Comparison of ENCODE assay signal across 1 cellular context in the genomic region with DNA sequence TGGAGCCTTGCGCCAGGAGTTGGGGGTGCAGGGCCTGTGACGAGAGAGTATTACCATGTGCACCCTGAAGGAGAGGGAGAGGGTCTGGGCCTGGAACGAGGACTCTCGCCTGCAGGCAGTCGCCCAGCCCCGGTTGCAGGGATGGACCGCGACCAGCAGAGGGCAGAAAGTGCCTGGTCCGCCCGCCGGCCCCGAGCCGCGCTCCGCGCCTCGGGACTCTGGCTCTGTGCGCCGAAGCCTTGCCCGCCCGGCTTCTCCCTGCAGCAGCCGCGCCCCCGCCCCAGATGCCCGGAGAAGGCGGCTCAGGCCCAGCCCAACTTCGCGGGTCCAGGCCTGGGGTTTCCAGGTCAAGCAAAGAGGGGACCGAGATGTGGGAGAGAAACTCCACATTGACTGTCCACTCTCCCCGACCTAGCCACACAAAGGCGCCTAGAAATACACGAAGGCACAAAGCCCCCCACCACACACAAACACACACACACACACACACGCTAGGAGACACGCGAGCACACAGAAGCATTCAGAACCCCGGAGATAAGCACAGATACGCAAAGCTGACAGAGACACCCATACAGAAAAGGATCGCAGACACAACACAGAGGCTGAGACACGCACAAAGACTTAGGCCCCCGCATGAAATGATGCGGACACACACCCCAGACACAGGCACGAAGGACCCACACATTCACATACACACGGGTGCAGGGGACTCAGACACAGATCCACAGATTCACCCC.
TF ChIP-seq lines count a peak whose summit lies in the region.

No MANE protein-coding gene starts in this region.

TF ChIP-seq in HEK293, 187 proteins besides CTCF, POLR2A, EP300 and RAD21 (continued from another document and continues in another):
- TF ChIP-seq, protein P1, sequence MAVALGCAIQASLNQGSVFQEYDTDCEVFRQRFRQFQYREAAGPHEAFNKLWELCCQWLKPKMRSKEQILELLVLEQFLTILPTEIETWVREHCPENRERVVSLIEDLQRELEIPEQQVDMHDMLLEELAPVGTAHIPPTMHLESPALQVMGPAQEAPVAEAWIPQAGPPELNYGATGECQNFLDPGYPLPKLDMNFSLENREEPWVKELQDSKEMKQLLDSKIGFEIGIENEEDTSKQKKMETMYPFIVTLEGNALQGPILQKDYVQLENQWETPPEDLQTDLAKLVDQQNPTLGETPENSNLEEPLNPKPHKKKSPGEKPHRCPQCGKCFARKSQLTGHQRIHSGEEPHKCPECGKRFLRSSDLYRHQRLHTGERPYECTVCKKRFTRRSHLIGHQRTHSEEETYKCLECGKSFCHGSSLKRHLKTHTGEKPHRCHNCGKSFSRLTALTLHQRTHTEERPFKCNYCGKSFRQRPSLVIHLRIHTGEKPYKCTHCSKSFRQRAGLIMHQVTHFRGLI (tag by site-specific recombination; IDR thresholded peaks at IDR 0.05), result peak; percentile 75; the same call in 1 of the 2 replicates
- TF ChIP-seq REPIN1 (tag by site-specific recombination; IDR thresholded peaks at IDR 0.05; ENCODE audit: low read depth) (no peak), ZNF274 (IDR thresholded peaks at IDR 0.05; ENCODE audit: low read length) (no peak), ZNF274 (tag by site-specific recombination; IDR thresholded peaks at IDR 0.05; ENCODE audit: borderline replicate concordance) (no peak), ZIC2 (tag by site-specific recombination; IDR thresholded peaks at IDR 0.05) (no peak), IKZF3 (tag by site-specific recombination; IDR thresholded peaks at IDR 0.05) (no peak), ZNF626 (tag by site-specific recombination; IDR thresholded peaks at IDR 0.05) (no peak), GLI4 (tag by site-specific recombination; IDR thresholded peaks at IDR 0.05) (0 out of 2 replicates have a peak, but pooled peaks have one; percentile 34), ZNF292 (tag by site-specific recombination; IDR thresholded peaks at IDR 0.05; ENCODE audit: borderline replicate concordance, low read depth) (no peak), ZNF843 (tag by site-specific recombination; IDR thresholded peaks at IDR 0.05) (no peak), ZNF596 (tag by site-specific recombination; IDR thresholded peaks at IDR 0.05) (no peak), ZNF16 (tag by site-specific recombination; IDR thresholded peaks at IDR 0.05; ENCODE audit: low read depth) (no peak), ZNF830 (tag by site-specific recombination; IDR thresholded peaks at IDR 0.05; ENCODE audit: low read depth) (no peak), ZNF530 (tag by site-specific recombination; IDR thresholded peaks at IDR 0.05; ENCODE audit: low read depth) (no peak), KLF1 (tag by site-specific recombination; IDR thresholded peaks at IDR 0.05) (peak; percentile 44), ZNF544 (tag by site-specific recombination; IDR thresholded peaks at IDR 0.05) (no peak), ZNF221 (tag by site-specific recombination; IDR thresholded peaks at IDR 0.05; ENCODE audit: borderline replicate concordance) (no peak), SP7 (tag by site-specific recombination; IDR thresholded peaks at IDR 0.05) (peak; percentile 57), ZNF629 (tag by site-specific recombination; IDR thresholded peaks at IDR 0.05) (no peak), GLIS2 (tag by site-specific recombination; IDR thresholded peaks at IDR 0.05) (no peak), ZNF776 (tag by site-specific recombination; IDR thresholded peaks at IDR 0.05; ENCODE audit: borderline replicate concordance) (no peak), ZNF529 (tag by site-specific recombination; IDR thresholded peaks at IDR 0.05; ENCODE audit: insufficient replicate concordance) (no peak), ZNF664 (tag by site-specific recombination; IDR thresholded peaks at IDR 0.05) (no peak), ZNF792 (tag by site-specific recombination; IDR thresholded peaks at IDR 0.05) (no peak), ZNF791 (tag by site-specific recombination; IDR thresholded peaks at IDR 0.05) (no peak), GLI2 (tag by site-specific recombination; IDR thresholded peaks at IDR 0.05; ENCODE audit: borderline replicate concordance, low read depth) (no peak), ZNF747 (tag by site-specific recombination; IDR thresholded peaks at IDR 0.05) (no peak), ZNF350 (tag by site-specific recombination; IDR thresholded peaks at IDR 0.05) (no peak), GLIS1 (tag by site-specific recombination; IDR thresholded peaks at IDR 0.05) (no peak), ZNF266 (tag by site-specific recombination; IDR thresholded peaks at IDR 0.05; ENCODE audit: low read depth) (no peak), MZF1 (tag by site-specific recombination; IDR thresholded peaks at IDR 0.05; ENCODE audit: borderline replicate concordance) (no peak), ZNF169 (tag by site-specific recombination; IDR thresholded peaks at IDR 0.05) (no peak), ZXDB (tag by site-specific recombination; IDR thresholded peaks at IDR 0.05) (peak; percentile 98), OVOL3 (tag by site-specific recombination; IDR thresholded peaks at IDR 0.05) (no peak), ZNF341 (tag by site-specific recombination; IDR thresholded peaks at IDR 0.05; ENCODE audit: low read depth) (no peak), TRIM28 (IDR thresholded peaks at IDR 0.05; ENCODE audit: borderline replicate concordance, low read length) (peak; percentile 22; the same call in 1 of the 2 replicates), SP3 (tag by site-specific recombination; IDR thresholded peaks at IDR 0.05) (no peak), ZNF623 (tag by site-specific recombination; IDR thresholded peaks at IDR 0.05) (no peak), ZNF248 (tag by site-specific recombination; IDR thresholded peaks at IDR 0.05) (no peak), ZNF223 (tag by site-specific recombination; IDR thresholded peaks at IDR 0.05) (no peak), ZEB2 (tag by site-specific recombination; IDR thresholded peaks at IDR 0.05) (peak; percentile 67; the same call in 1 of the 2 replicates), PRDM1 (tag by site-specific recombination; IDR thresholded peaks at IDR 0.05) (no peak), ZNF621 (tag by site-specific recombination; IDR thresholded peaks at IDR 0.05) (no peak), ZNF777 (tag by site-specific recombination; IDR thresholded peaks at IDR 0.05; ENCODE audit: borderline replicate concordance) (no peak), ZNF555 (tag by site-specific recombination; conservative IDR thresholded peaks at IDR 0.05) (no peak), KLF8 (tag by site-specific recombination; IDR thresholded peaks at IDR 0.05) (peak; percentile 88), ZBTB17 (tag by site-specific recombination; IDR thresholded peaks at IDR 0.05) (peak; percentile 92), ZNF394 (tag by site-specific recombination; IDR thresholded peaks at IDR 0.05; ENCODE audit: borderline replicate concordance) (peak; percentile 61; the same call in 1 of the 2 replicates), ZNF133 (tag by site-specific recombination; IDR thresholded peaks at IDR 0.05) (no peak), ZBTB1 (tag by site-specific recombination; IDR thresholded peaks at IDR 0.05) (no peak)
- TF ChIP-seq, protein P2, sequence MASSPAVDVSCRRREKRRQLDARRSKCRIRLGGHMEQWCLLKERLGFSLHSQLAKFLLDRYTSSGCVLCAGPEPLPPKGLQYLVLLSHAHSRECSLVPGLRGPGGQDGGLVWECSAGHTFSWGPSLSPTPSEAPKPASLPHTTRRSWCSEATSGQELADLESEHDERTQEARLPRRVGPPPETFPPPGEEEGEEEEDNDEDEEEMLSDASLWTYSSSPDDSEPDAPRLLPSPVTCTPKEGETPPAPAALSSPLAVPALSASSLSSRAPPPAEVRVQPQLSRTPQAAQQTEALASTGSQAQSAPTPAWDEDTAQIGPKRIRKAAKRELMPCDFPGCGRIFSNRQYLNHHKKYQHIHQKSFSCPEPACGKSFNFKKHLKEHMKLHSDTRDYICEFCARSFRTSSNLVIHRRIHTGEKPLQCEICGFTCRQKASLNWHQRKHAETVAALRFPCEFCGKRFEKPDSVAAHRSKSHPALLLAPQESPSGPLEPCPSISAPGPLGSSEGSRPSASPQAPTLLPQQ (tag by site-specific recombination; IDR thresholded peaks at IDR 0.05), result 0 out of 2 replicates have a peak, but pooled peaks have one; percentile 46
- TF ChIP-seq, protein P3, sequence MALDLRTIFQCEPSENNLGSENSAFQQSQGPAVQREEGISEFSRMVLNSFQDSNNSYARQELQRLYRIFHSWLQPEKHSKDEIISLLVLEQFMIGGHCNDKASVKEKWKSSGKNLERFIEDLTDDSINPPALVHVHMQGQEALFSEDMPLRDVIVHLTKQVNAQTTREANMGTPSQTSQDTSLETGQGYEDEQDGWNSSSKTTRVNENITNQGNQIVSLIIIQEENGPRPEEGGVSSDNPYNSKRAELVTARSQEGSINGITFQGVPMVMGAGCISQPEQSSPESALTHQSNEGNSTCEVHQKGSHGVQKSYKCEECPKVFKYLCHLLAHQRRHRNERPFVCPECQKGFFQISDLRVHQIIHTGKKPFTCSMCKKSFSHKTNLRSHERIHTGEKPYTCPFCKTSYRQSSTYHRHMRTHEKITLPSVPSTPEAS (tag by site-specific recombination; IDR thresholded peaks at IDR 0.05), result peak; percentile 72
- TF ChIP-seq, protein P4, sequence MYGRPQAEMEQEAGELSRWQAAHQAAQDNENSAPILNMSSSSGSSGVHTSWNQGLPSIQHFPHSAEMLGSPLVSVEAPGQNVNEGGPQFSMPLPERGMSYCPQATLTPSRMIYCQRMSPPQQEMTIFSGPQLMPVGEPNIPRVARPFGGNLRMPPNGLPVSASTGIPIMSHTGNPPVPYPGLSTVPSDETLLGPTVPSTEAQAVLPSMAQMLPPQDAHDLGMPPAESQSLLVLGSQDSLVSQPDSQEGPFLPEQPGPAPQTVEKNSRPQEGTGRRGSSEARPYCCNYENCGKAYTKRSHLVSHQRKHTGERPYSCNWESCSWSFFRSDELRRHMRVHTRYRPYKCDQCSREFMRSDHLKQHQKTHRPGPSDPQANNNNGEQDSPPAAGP (tag by site-specific recombination; IDR thresholded peaks at IDR 0.05), result no peak
- TF ChIP-seq, protein P5, sequence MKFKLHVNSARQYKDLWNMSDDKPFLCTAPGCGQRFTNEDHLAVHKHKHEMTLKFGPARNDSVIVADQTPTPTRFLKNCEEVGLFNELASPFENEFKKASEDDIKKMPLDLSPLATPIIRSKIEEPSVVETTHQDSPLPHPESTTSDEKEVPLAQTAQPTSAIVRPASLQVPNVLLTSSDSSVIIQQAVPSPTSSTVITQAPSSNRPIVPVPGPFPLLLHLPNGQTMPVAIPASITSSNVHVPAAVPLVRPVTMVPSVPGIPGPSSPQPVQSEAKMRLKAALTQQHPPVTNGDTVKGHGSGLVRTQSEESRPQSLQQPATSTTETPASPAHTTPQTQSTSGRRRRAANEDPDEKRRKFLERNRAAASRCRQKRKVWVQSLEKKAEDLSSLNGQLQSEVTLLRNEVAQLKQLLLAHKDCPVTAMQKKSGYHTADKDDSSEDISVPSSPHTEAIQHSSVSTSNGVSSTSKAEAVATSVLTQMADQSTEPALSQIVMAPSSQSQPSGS (tag by site-specific recombination; IDR thresholded peaks at IDR 0.05; ENCODE audit: low read depth), result no peak
- TF ChIP-seq, protein P6, sequence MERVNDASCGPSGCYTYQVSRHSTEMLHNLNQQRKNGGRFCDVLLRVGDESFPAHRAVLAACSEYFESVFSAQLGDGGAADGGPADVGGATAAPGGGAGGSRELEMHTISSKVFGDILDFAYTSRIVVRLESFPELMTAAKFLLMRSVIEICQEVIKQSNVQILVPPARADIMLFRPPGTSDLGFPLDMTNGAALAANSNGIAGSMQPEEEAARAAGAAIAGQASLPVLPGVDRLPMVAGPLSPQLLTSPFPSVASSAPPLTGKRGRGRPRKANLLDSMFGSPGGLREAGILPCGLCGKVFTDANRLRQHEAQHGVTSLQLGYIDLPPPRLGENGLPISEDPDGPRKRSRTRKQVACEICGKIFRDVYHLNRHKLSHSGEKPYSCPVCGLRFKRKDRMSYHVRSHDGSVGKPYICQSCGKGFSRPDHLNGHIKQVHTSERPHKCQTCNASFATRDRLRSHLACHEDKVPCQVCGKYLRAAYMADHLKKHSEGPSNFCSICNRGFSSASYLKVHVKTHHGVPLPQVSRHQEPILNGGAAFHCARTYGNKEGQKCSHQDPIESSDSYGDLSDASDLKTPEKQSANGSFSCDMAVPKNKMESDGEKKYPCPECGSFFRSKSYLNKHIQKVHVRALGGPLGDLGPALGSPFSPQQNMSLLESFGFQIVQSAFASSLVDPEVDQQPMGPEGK (tag by site-specific recombination; IDR thresholded peaks at IDR 0.05), result peak; percentile 95; the same call in 1 of the 2 replicates
- TF ChIP-seq, protein P7, sequence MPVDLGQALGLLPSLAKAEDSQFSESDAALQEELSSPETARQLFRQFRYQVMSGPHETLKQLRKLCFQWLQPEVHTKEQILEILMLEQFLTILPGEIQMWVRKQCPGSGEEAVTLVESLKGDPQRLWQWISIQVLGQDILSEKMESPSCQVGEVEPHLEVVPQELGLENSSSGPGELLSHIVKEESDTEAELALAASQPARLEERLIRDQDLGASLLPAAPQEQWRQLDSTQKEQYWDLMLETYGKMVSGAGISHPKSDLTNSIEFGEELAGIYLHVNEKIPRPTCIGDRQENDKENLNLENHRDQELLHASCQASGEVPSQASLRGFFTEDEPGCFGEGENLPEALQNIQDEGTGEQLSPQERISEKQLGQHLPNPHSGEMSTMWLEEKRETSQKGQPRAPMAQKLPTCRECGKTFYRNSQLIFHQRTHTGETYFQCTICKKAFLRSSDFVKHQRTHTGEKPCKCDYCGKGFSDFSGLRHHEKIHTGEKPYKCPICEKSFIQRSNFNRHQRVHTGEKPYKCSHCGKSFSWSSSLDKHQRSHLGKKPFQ (tag by site-specific recombination; IDR thresholded peaks at IDR 0.05), result no peak
- TF ChIP-seq, protein P8, sequence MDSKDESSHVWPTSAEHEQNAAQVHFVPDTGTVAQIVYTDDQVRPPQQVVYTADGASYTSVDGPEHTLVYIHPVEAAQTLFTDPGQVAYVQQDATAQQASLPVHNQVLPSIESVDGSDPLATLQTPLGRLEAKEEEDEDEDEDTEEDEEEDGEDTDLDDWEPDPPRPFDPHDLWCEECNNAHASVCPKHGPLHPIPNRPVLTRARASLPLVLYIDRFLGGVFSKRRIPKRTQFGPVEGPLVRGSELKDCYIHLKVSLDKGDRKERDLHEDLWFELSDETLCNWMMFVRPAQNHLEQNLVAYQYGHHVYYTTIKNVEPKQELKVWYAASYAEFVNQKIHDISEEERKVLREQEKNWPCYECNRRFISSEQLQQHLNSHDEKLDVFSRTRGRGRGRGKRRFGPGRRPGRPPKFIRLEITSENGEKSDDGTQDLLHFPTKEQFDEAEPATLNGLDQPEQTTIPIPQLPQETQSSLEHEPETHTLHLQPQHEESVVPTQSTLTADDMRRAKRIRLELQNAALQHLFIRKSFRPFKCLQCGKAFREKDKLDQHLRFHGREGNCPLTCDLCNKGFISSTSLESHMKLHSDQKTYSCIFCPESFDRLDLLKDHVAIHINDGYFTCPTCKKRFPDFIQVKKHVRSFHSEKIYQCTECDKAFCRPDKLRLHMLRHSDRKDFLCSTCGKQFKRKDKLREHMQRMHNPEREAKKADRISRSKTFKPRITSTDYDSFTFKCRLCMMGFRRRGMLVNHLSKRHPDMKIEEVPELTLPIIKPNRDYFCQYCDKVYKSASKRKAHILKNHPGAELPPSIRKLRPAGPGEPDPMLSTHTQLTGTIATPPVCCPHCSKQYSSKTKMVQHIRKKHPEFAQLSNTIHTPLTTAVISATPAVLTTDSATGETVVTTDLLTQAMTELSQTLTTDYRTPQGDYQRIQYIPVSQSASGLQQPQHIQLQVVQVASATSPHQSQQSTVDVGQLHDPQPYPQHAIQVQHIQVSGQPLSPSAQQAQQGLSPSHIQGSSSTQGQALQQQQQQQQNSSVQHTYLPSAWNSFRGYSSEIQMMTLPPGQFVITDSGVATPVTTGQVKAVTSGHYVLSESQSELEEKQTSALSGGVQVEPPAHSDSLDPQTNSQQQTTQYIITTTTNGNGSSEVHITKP (tag by site-specific recombination; IDR thresholded peaks at IDR 0.05), result peak; percentile 42; the same call in 1 of the 2 replicates
